Comparison of ENCODE assay signal across 1 cellular context in the genomic region with DNA sequence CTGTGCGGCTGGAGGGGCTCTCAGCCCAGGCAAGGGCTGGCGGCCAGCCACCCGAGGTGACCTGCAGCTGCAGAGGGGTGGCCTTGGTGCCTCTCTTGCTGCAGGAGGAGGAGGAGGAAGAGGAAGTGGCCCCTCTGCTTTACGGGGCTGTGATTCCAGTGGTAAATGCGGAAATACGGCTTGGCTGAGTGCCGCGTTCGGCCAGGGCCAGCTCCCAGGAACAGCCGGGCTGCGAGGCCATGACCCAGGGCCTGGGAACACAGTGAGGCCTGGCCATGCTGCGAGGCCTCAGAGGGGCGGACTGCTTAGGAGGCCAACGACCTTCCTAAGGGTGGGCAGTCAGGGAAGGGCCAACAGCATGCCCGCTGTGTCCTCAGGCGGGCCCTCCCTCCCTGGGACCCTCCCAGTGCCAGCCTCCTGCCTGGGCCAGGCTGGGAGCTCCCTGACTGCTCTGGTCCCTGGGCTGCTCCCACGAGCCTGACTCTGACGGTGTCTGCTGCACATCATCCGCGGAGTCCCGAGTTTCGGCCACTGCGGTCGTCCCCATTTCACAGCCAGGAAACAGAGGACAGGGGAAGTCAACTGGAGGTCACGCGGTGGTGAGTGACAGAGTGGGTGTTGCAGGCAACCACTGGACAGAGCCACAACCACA.
TF ChIP-seq lines count a peak whose summit lies in the region.

No MANE protein-coding gene starts in this region.

TF ChIP-seq in HepG2, 621 proteins besides CTCF, POLR2A, EP300 and RAD21 (continued from another document and continues in another):
- TF ChIP-seq TIGD3 (CRISPR knock-in tag; IDR thresholded peaks at IDR 0.05; ENCODE audit: borderline replicate concordance) (no peak), ZNF281 (CRISPR knock-in tag; IDR thresholded peaks at IDR 0.05; ENCODE audit: borderline replicate concordance) (no peak), ZBTB2 (CRISPR knock-in tag; IDR thresholded peaks at IDR 0.05; ENCODE audit: low read depth) (no peak), ZBTB42 (CRISPR knock-in tag; IDR thresholded peaks at IDR 0.05) (no peak), RBAK (CRISPR knock-in tag; IDR thresholded peaks at IDR 0.05) (no peak), PRDM4 (CRISPR knock-in tag; IDR thresholded peaks at IDR 0.05; ENCODE audit: borderline replicate concordance) (no peak), SPEN (CRISPR knock-in tag; IDR thresholded peaks at IDR 0.05; ENCODE audit: low read depth) (peak; percentile 68; the same call in 1 of the 2 replicates), KLF16 (CRISPR knock-in tag; IDR thresholded peaks at IDR 0.05) (no peak), KLF9 (CRISPR knock-in tag; IDR thresholded peaks at IDR 0.05; ENCODE audit: low read depth) (no peak), ZSCAN25 (CRISPR knock-in tag; IDR thresholded peaks at IDR 0.05) (no peak), BRF2 (CRISPR knock-in tag; IDR thresholded peaks at IDR 0.05) (no peak), SOX5 (CRISPR knock-in tag; IDR thresholded peaks at IDR 0.05; ENCODE audit: borderline replicate concordance) (no peak), FOXK1 (CRISPR knock-in tag; IDR thresholded peaks at IDR 0.05; ENCODE audit: borderline replicate concordance, low read depth) (no peak)
- TF ChIP-seq, protein P1, sequence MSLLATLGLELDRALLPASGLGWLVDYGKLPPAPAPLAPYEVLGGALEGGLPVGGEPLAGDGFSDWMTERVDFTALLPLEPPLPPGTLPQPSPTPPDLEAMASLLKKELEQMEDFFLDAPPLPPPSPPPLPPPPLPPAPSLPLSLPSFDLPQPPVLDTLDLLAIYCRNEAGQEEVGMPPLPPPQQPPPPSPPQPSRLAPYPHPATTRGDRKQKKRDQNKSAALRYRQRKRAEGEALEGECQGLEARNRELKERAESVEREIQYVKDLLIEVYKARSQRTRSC (CRISPR knock-in tag; IDR thresholded peaks at IDR 0.05; ENCODE audit: low read depth) = no peak
- TF ChIP-seq, protein P2, sequence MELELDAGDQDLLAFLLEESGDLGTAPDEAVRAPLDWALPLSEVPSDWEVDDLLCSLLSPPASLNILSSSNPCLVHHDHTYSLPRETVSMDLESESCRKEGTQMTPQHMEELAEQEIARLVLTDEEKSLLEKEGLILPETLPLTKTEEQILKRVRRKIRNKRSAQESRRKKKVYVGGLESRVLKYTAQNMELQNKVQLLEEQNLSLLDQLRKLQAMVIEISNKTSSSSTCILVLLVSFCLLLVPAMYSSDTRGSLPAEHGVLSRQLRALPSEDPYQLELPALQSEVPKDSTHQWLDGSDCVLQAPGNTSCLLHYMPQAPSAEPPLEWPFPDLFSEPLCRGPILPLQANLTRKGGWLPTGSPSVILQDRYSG (CRISPR knock-in tag; IDR thresholded peaks at IDR 0.05) = no peak
- TF ChIP-seq, protein P3, sequence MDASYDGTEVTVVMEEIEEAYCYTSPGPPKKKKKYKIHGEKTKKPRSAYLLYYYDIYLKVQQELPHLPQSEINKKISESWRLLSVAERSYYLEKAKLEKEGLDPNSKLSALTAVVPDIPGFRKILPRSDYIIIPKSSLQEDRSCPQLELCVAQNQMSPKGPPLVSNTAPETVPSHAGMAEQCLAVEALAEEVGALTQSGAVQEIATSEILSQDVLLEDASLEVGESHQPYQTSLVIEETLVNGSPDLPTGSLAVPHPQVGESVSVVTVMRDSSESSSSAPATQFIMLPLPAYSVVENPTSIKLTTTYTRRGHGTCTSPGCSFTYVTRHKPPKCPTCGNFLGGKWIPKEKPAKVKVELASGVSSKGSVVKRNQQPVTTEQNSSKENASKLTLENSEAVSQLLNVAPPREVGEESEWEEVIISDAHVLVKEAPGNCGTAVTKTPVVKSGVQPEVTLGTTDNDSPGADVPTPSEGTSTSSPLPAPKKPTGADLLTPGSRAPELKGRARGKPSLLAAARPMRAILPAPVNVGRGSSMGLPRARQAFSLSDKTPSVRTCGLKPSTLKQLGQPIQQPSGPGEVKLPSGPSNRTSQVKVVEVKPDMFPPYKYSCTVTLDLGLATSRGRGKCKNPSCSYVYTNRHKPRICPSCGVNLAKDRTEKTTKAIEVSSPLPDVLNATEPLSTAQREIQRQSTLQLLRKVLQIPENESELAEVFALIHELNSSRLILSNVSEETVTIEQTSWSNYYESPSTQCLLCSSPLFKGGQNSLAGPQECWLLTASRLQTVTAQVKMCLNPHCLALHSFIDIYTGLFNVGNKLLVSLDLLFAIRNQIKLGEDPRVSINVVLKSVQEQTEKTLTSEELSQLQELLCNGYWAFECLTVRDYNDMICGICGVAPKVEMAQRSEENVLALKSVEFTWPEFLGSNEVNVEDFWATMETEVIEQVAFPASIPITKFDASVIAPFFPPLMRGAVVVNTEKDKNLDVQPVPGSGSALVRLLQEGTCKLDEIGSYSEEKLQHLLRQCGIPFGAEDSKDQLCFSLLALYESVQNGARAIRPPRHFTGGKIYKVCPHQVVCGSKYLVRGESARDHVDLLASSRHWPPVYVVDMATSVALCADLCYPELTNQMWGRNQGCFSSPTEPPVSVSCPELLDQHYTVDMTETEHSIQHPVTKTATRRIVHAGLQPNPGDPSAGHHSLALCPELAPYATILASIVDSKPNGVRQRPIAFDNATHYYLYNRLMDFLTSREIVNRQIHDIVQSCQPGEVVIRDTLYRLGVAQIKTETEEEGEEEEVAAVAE (CRISPR knock-in tag; IDR thresholded peaks at IDR 0.05; ENCODE audit: borderline replicate concordance) = no peak
- TF ChIP-seq, protein P4, sequence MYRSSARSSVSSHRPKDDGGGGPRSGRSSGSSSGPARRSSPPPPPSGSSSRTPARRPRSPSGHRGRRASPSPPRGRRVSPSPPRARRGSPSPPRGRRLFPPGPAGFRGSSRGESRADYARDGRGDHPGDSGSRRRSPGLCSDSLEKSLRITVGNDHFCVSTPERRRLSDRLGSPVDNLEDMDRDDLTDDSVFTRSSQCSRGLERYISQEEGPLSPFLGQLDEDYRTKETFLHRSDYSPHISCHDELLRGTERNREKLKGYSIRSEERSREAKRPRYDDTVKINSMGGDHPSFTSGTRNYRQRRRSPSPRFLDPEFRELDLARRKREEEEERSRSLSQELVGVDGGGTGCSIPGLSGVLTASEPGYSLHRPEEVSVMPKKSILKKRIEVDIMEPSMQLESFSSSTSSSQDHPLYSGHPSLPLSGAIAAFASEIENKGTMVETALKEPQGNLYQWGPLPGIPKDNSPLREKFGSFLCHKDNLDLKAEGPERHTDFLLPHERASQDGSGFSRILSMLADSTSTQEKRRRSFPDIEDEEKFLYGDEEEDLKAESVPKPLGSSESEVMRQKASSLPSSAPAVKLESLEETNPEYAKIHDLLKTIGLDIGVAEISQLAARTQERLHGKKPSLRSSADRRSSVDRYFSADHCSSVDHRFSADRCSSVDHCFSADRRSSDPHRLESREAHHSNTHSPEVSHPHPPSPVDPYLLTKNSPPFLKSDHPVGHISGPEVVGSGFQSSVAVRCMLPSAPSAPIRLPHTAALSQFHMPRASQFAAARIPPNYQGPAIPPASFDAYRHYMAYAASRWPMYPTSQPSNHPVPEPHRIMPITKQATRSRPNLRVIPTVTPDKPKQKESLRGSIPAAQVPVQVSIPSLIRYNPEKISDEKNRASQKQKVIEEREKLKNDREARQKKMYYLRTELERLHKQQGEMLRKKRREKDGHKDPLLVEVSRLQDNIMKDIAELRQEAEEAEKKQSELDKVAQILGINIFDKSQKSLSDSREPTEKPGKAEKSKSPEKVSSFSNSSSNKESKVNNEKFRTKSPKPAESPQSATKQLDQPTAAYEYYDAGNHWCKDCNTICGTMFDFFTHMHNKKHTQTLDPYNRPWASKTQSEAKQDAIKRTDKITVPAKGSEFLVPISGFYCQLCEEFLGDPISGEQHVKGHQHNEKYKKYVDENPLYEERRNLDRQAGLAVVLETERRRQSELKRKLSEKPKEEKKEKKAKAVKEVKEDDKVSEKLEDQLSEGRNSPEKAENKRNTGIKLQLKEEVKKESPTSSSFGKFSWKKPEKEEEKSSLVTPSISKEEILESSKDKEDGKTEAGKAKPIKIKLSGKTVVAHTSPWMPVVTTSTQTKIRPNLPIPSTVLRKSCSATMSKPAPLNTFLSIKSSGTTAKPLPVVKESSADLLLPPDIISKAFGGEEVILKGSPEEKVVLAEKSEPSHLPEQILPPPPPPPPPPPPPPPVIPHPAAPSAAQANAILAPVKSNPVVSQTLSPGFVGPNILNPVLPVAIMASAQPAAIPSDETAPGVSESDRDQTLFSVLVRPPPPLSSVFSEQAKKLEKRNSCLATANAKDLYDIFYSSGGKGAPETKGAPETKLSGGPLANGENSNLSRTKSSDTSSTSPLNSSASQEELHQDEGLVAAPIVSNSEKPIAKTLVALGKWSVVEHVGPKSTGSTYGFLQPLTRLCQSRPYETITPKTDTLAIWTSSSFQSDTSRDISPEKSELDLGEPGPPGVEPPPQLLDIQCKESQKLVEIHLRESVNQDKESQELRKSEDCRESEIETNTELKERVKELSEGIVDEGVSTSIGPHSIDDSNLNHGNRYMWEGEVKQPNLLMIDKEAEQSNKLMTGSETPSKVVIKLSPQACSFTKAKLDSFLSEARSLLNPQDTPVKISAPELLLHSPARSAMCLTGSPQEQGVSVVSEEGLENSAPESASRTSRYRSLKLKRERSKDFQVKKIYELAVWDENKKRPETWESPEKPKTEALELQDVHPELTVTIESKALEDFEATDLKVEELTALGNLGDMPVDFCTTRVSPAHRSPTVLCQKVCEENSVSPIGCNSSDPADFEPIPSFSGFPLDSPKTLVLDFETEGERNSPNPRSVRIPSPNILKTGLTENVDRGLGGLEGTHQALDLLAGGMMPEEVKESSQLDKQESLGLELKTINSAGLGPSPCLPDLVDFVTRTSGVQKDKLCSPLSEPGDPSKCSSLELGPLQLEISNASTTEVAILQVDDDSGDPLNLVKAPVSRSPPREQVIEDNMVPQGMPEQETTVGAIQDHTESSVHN (CRISPR knock-in tag; IDR thresholded peaks at IDR 0.05) = no peak
